In genomic region chr11:32500001-32500400, GRCh38 we compare ENCODE assay signal across 20 cellular contexts.
DNase-seq lines count a peak whose midpoint lies in the region; ATAC-seq and TF ChIP-seq lines count a peak whose summit lies in the region.
"Had no signal": no experiment of that assay in that cellular context is flagged by ENCODE, and none has a peak within 500 bp of the region (broad histone marks: within the 10 kb centered on the region; RNA-seq: fewer than 3 reads in every experiment).

No MANE protein-coding gene starts in this region.

- H2AFZ ChIP-seq in osteoblast (ENCODE audit: low read length), result no peak overlapping the region

- no peak for ATAC-seq in left ventricle myocardium superior
- no peak for ATAC-seq in Right ventricle myocardium inferior
- ATAC-seq: A549, HCT116, HepG2 had no signal

- H3K4me2 ChIP-seq in osteoblast (ENCODE audit: insufficient read depth, low read length), result no peak overlapping the region
- H3K4me2 ChIP-seq: A549 had no signal

- H4K20me1 ChIP-seq in osteoblast (ENCODE audit: insufficient read depth, low read length), result no peaks in the 10 kb centered on the region

- DNase-seq in left ventricle myocardium superior (peak; percentile 44), Right ventricle myocardium inferior (ENCODE audit: missing footprints) (no peak), left kidney (ENCODE audit: low read depth, low spot score) (peak; percentile 47), osteoblast (ENCODE audit: insufficient read length, low spot score, missing footprints) (peak; percentile 13), thyroid gland (peak; percentile 33 to 35), DMS53 (lab: John Stamatoyannopoulos, UW) (no peak), C1 segment of cervical spinal cord (lab: John Stamatoyannopoulos, UW) (no peak), middle frontal gyrus (ENCODE audit: extremely low spot score, low spot score) (no peak)
- DNase-seq: AML-193; CD4-positive, alpha-beta memory T cell; DMS153; DMS79 treated with DMSO at 0.1 percent for 48 hours; EL; GOT3; H7; HFFc6 had no signal

- H3K4me3 ChIP-seq in osteoblast (ENCODE audit: insufficient read depth, low read length) (no peak overlapping the region), thyroid gland (replicated peaks in 1 of 3) (no peak overlapping the region)
- H3K4me3 ChIP-seq: A549 had no signal

- no peaks in the 10 kb centered on the region for H3K79me2 ChIP-seq in osteoblast (ENCODE audit: insufficient read depth, low read length)

- intact Hi-C loops in left ventricle myocardium superior (cut with micrococcal nuclease), result no loop called here
- intact Hi-C loops in Right ventricle myocardium inferior (cut with DNase I), result no loop called here
- intact Hi-C loops in thyroid gland (cut with DNase I), result no loop called here

- 61 to 64% methylated on average over 5 of the region's 5 CpGs for WGBS in thyroid gland, 2 donors

- H3K4me1 ChIP-seq in osteoblast (ENCODE audit: insufficient read depth, low read length) (no peaks in the 10 kb centered on the region), thyroid gland (no peaks in the 10 kb centered on the region)
- H3K4me1 ChIP-seq: A549 had no signal

- H3K27me3 ChIP-seq in osteoblast (ENCODE audit: insufficient read depth, low read length) (no peaks in the 10 kb centered on the region), thyroid gland (no peaks in the 10 kb centered on the region)

- H3K9me3 ChIP-seq in osteoblast (ENCODE audit: low read depth, low read length) (no peaks in the 10 kb centered on the region), thyroid gland (no peaks in the 10 kb centered on the region)
- H3K9me3 ChIP-seq: A549 had no signal

- no peak for TF ChIP-seq POLR2A in thyroid gland (IDR thresholded peaks at IDR 0.05)

- no peaks in the 10 kb centered on the region for H3K36me3 ChIP-seq in osteoblast (ENCODE audit: insufficient read depth, low read length)
- H3K36me3 ChIP-seq in thyroid gland, result no peaks in the 10 kb centered on the region

- H3K27ac ChIP-seq in osteoblast (ENCODE audit: low read depth, low read length), result no peak overlapping the region
- H3K27ac ChIP-seq in thyroid gland, result no peak overlapping the region
- H3K27ac ChIP-seq: 22Rv1, A549 had no signal

- TF ChIP-seq CTCF in osteoblast (IDR thresholded peaks at IDR 0.05; ENCODE audit: extremely low read depth, low read depth, low read length) (no peak), thyroid gland (IDR thresholded peaks at IDR 0.05) (no peak)

Comparison
In these comparisons a context has a peak if more than half of its experiments do, and no peak if none do; other contexts are left out.
1. DNase-seq: peak in left ventricle myocardium superior (single experiment), left kidney (single experiment), osteoblast (single experiment) and thyroid gland (2 of 2); none in Right ventricle myocardium inferior (single experiment), DMS53 (single experiment), C1 segment of cervical spinal cord (0 of 14) and middle frontal gyrus (single experiment).